ENCODE assay signal across 38 cellular contexts in genomic region chr10:49433069-49433468, GRCh38. TPM values are rescaled to one million over a fixed set of nuclear protein-coding genes. Genes with fewer than 3 reads are reported as not detected.
"Had no signal": no experiment of that assay in that cellular context is flagged by ENCODE, and none has a peak within 500 bp of the region (broad histone marks: within the 10 kb centered on the region; RNA-seq: fewer than 3 reads in every experiment).

No MANE protein-coding gene starts in this region.

- H3K4me3 ChIP-seq: MG63 had no signal

- DNase-seq: Karpas-422, Kasumi-1, MG63, MM.1S, MV-4-11, NCI-H1048, NCI-H1092, NCI-H1092 treated with DMSO at 0.1 percent for 48 hours, NCI-H1105, NCI-H1105 treated with DMSO at 0.1 percent for 48 hours, NCI-H1417, NCI-H1417 treated with DMSO at 0.1 percent for 48 hours, NCI-H1436, NCI-H1436 treated with DMSO at 0.1 percent for 48 hours, NCI-H146, NCI-H1694, NCI-H1694 treated with DMSO at 0.1 percent for 48 hours, NCI-H187, NCI-H187 treated with DMSO at 0.1 percent for 48 hours, NCI-H1930, NCI-H2029, NCI-H2029 treated with DMSO at 0.1 percent for 48 hours, NCI-H2081, NCI-H2081 treated with DMSO at 0.1 percent for 48 hours, NCI-H2107, NCI-H2171, NCI-H2171 treated with DMSO at 0.1 percent for 48 hours, NCI-H2227 treated with DMSO at 0.1 percent for 48 hours, NCI-H226, NCI-H345, NCI-H446, NCI-H446 treated with DMSO at 0.1 percent for 48 hours, NCI-H510A, NCI-H510A treated with DMSO at 0.1 percent for 48 hours had no signal

- H3K36me3 ChIP-seq: MG63 had no signal

- H3K27me3 ChIP-seq: MG63 had no signal

RNA-seq across cellular contexts. Expression of gene DRGX, which starts 37.2 kb away (rescaled TPM):
- total RNA-seq: LHCN-M2, M059J, MCF 10A, NCI-H460 had no signal
